In the genomic region with DNA sequence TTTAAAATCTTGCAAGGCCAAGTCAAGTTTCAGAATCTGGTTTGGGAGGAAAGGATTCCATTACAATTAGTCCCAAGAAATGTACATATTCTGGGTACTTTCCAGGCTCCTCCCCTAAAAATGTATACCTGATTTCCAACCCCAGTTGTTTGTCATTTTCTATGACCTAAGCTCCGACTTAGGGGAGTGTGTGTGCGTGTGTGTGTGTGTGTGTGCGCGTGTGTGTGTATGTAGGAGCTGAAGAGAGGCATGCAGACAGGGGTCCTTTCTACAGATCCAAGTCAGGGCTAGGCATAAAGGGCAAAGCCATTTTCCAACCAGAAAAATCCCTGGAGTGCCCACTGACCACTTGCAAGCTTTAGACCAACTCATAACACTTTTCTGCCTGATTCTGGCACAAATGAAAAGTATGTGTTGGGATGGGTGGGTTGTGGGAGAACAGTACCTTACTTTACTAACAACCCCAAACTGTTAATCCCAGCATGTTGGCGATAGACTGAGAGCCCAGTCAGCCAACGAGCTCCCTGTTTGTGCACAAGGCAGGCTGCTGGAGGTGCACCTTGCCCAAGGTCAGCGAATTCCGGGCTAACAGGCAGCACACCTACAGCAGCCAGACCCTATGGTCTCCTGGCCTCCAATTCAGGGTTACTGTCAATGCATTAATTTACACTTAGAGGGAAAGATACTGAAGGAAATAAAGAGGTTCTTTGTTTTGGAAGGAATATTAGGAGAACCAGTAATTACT, we compare ENCODE assay signal across 12 cellular contexts. TPM values are rescaled to one million over a fixed set of nuclear protein-coding genes. Genes with fewer than 3 reads are reported as not detected.
DNase-seq lines count a peak whose midpoint lies in the region; ATAC-seq and TF ChIP-seq lines count a peak whose summit lies in the region.
"Had no signal": no experiment of that assay in that cellular context is flagged by ENCODE, and none has a peak within 500 bp of the region (broad histone marks: within the 10 kb centered on the region; RNA-seq: fewer than 3 reads in every experiment).

No MANE protein-coding gene starts in this region.

- peaks cover 21% of the 10 kb centered on the region for H3K79me2 ChIP-seq in PC-3 (ENCODE audit: low read length)

- in situ Hi-C loops in brain microvascular endothelial cell (cut with HindIII; ENCODE audit: low pct_ligation_motif_present, low sequenced_read_pairs) = no loop called here

- intact Hi-C loops in PC-3 (cut with micrococcal nuclease) (loop anchor here (5.0 to 10.0 kb wide), 3 partner anchors 101 to 258 kb away; no protein-coding TSS in a partner anchor), sciatic nerve (cut with DNase I) (no loop called here), testis (cut with DNase I; ENCODE audit: low total_unique reads) (no loop called here)

- TF ChIP-seq POLR2A in testis (IDR thresholded peaks at IDR 0.05) = no peak

- no peaks in the 10 kb centered on the region for H3K4me1 ChIP-seq in CD8-positive, alpha-beta memory T cell (ENCODE audit: insufficient read depth, low read length)
- peaks cover 25% of the 10 kb centered on the region for H3K4me1 ChIP-seq in PC-3 (ENCODE audit: insufficient read depth, low read length)
- no peaks in the 10 kb centered on the region for H3K4me1 ChIP-seq in testis

- CTCF ChIA-PET in CD8-positive, alpha-beta memory T cell (lab: Charles Lee) = no interaction called here
- CTCF ChIA-PET in PC-3 (lab: Charles Lee) = no interaction called here

- H3K4me3 Mint-ChIP-seq in CD8-positive, alpha-beta memory T cell = peak overlapping the region in 5 of 7 donors; percentile 10 to 72 (median 64)
- H3K4me3 Mint-ChIP-seq in nephron = peak overlapping the region; percentile 93 to 98 (median 94)

- H4K20me1 ChIP-seq in PC-3 (ENCODE audit: low read length) = no peaks in the 10 kb centered on the region

- H3F3A ChIP-seq in PC-3 (ENCODE audit: low read length, unreplicated experiment) = no peaks in the 10 kb centered on the region

- H3K27ac ChIP-seq in CD8-positive, alpha-beta memory T cell (ENCODE audit: low read depth, low read length) = no peak overlapping the region
- H3K27ac ChIP-seq in PC-3 (ENCODE audit: low read length) = no peak overlapping the region
- H3K27ac ChIP-seq in brain microvascular endothelial cell = no peak overlapping the region
- H3K27ac ChIP-seq in testis = peak overlapping the region in 1 of 2 donors; percentile 75
- H3K27ac ChIP-seq: GM23248 had no signal

- H3K4me1 Mint-ChIP-seq in CD8-positive, alpha-beta memory T cell = peaks cover 0 to 12% (median 5%) of the 10 kb centered on the region in 3 donors
- H3K4me1 Mint-ChIP-seq in nephron = peaks cover 59% of the 10 kb centered on the region

- H3K4me3 ChIP-seq in CD8-positive, alpha-beta memory T cell (ENCODE audit: low read length) = no peak overlapping the region
- peak overlapping the region; percentile 62 for H3K4me3 ChIP-seq in PC-3 (ENCODE audit: low read length)
- peak overlapping the region; percentile 91 for H3K4me3 ChIP-seq in epithelial cell of proximal tubule (ENCODE audit: low read depth, low read length)
- no peak overlapping the region for H3K4me3 ChIP-seq in brain microvascular endothelial cell (ENCODE audit: low read depth, low read length)
- H3K4me3 ChIP-seq in testis = peak overlapping the region in 1 of 2 donors; percentile 62

- peaks cover 40 to 69% of the 10 kb centered on the region in 2 donors for H3K27me3 Mint-ChIP-seq in CD8-positive, alpha-beta memory T cell
- H3K27me3 Mint-ChIP-seq in nephron (ENCODE audit: low read depth) = peaks cover 85% of the 10 kb centered on the region

- peak overlapping the region; percentile 89 for H3K4me2 ChIP-seq in PC-3 (ENCODE audit: low read length)

- no peaks in the 10 kb centered on the region for H3K36me3 ChIP-seq in CD8-positive, alpha-beta memory T cell (ENCODE audit: insufficient read depth, low read length)
- no peaks in the 10 kb centered on the region; the same call in 1 of the 2 replicates for H3K36me3 ChIP-seq in PC-3 (ENCODE audit: low read depth, low read length)
- H3K36me3 ChIP-seq in brain microvascular endothelial cell (replicated peaks) = no peaks in the 10 kb centered on the region
- no peaks in the 10 kb centered on the region for H3K36me3 ChIP-seq in testis (ENCODE audit: low read depth, missing control alignments)

- ATAC-seq in PC-3 (peak; percentile 8), sciatic nerve (no peak)

- POLR2A ChIA-PET in CD8-positive, alpha-beta memory T cell (lab: Charles Lee) = no interaction called here
- POLR2A ChIA-PET in PC-3 (lab: Charles Lee; ENCODE audit: unreplicated experiment) = interaction anchor here (0.6 to 0.7 kb wide), 2 partner anchors 65 to 270 kb away, joined by 4 to 5 read pairs; no protein-coding TSS in a partner anchor

- H3K9me3 Mint-ChIP-seq in CD8-positive, alpha-beta memory T cell = no peaks in the 10 kb centered on the region
- H3K9me3 Mint-ChIP-seq in nephron = no peaks in the 10 kb centered on the region

- no peak overlapping the region for H2AFZ ChIP-seq in PC-3 (ENCODE audit: low read length)
- H2AFZ ChIP-seq: GM23248 had no signal

- H3K27me3 ChIP-seq in CD8-positive, alpha-beta memory T cell (ENCODE audit: insufficient read depth, low read length, poor library complexity, severe bottlenecking) = peaks cover 17% of the 10 kb centered on the region
- H3K27me3 ChIP-seq in PC-3 (ENCODE audit: low read length) (no peaks in the 10 kb centered on the region), brain microvascular endothelial cell (replicated peaks) (peaks cover 31% of the 10 kb centered on the region), testis (no peaks in the 10 kb centered on the region)

- no peak overlapping the region for H3K9ac ChIP-seq in PC-3 (ENCODE audit: low read length)
- H3K9ac ChIP-seq: GM23248 had no signal

- BruUV-seq in PC-3 (replicated peaks; lab: Mats Ljungman, UMichigan) = TSS peak; percentile 79

- DNase-seq in CD8-positive, alpha-beta memory T cell = no peak
- peak; percentile 79 for DNase-seq in PC-3
- DNase-seq in epithelial cell of proximal tubule (ENCODE audit: low read depth) = no peak
- no peak for DNase-seq in AG08395 (ENCODE audit: low spot score)
- DNase-seq in brain microvascular endothelial cell = no peak
- no peak for DNase-seq in sciatic nerve (ENCODE audit: low spot score)
- DNase-seq in testis = no peak
- DNase-seq: cortex of kidney, KG1 had no signal

- TF ChIP-seq CTCF in PC-3 (conservative IDR thresholded peaks at IDR 0.05; ENCODE audit: low read depth, low read length) = no peak
- TF ChIP-seq CTCF in epithelial cell of proximal tubule (conservative IDR thresholded peaks at IDR 0.05; ENCODE audit: low read depth, low read length) = no peak
- no peak for TF ChIP-seq CTCF in nephron (IDR thresholded peaks at IDR 0.05; ENCODE audit: unreplicated experiment in 3 of 3)
- no peak for TF ChIP-seq CTCF in brain microvascular endothelial cell (IDR thresholded peaks at IDR 0.05; ENCODE audit: low read depth, low read length, missing control alignments)
- TF ChIP-seq CTCF in testis (IDR thresholded peaks at IDR 0.05) = no peak

- WGBS in testis, 2 donors = 47 to 62% methylated on average over 8 of the region's 8 CpGs

- no peaks in the 10 kb centered on the region for H3K9me3 ChIP-seq in CD8-positive, alpha-beta memory T cell (ENCODE audit: low read length)
- H3K9me3 ChIP-seq in PC-3 (ENCODE audit: low read length) (no peaks in the 10 kb centered on the region), testis (no peaks in the 10 kb centered on the region)

- no peak overlapping the region for H3K27ac Mint-ChIP-seq in CD8-positive, alpha-beta memory T cell
- H3K27ac Mint-ChIP-seq in nephron = peak overlapping the region; percentile 54 to 95 (median 86)
- H3K27ac Mint-ChIP-seq: CD14-positive monocyte had no signal

- H3K9me2 ChIP-seq in PC-3 (replicated peaks; ENCODE audit: low read length) = no peaks in the 10 kb centered on the region

- no peaks in the 10 kb centered on the region for H3K36me3 Mint-ChIP-seq in CD8-positive, alpha-beta memory T cell
- peaks cover 24% of the 10 kb centered on the region for H3K36me3 Mint-ChIP-seq in nephron (ENCODE audit: low read depth)

RNA-seq across cellular contexts. Expression of a gene that starts 1.7 kb away (rescaled TPM):
- total RNA-seq in CD8-positive, alpha-beta memory T cell = not detected
- polyA plus RNA-seq in CD8-positive, alpha-beta memory T cell = not detected
- total RNA-seq in PC-3 (2014; rRNA removed) = 0.44 and 0.63 TPM in 2 replicates
- total RNA-seq in epithelial cell of proximal tubule = 0.14 and 0.46 TPM in 2 replicates
- 5.0 TPM for total RNA-seq in sciatic nerve
- total RNA-seq in testis = 1 to 10 TPM; 2.0 to 2.7 TPM
- polyA plus RNA-seq in testis (ENCODE audit: insufficient read depth, low read depth, low replicate concordance) = 1.9 TPM
- total RNA-seq: GM23248 had no signal
- polyA plus RNA-seq: CD14-positive monocyte, GM23248 had no signal

Comparison
In these comparisons a context has a peak if more than half of its experiments do, and no peak if none do; other contexts are left out.
1. H3K4me3 ChIP-seq: peak in PC-3 (single experiment) and epithelial cell of proximal tubule (single experiment); none in CD8-positive, alpha-beta memory T cell (single experiment) and brain microvascular endothelial cell (single experiment).
2. H3K27ac Mint-ChIP-seq: peak in nephron (3 of 3); none in CD8-positive, alpha-beta memory T cell (0 of 8).